Comparison of ENCODE assay signal across 8 cellular contexts in genomic region chr1:223811634-223812101, GRCh38. TPM values are rescaled to one million over a fixed set of nuclear protein-coding genes. Genes with fewer than 3 reads are reported as not detected.
DNase-seq lines count a peak whose midpoint lies in the region; ATAC-seq and TF ChIP-seq lines count a peak whose summit lies in the region.

No MANE protein-coding gene starts in this region.

- no peak overlapping the region for H2BK5ac ChIP-seq in H9 (ENCODE audit: insufficient read length, low read length)

- no peak overlapping the region for H3K9ac ChIP-seq in H9 (ENCODE audit: extremely low read depth, insufficient read length, low read length)

- H3K27ac ChIP-seq in CD4-positive, alpha-beta T cell (ENCODE audit: low read depth, low read length) = no peak overlapping the region
- no peak overlapping the region for H3K27ac ChIP-seq in H9 (ENCODE audit: insufficient read length, low read depth, low read length)

- peak overlapping the region; percentile 35 for H3K27ac Mint-ChIP-seq in CD4-positive, alpha-beta T cell
- H3K27ac Mint-ChIP-seq in H9 = no peak overlapping the region; a peak in 1 of 7 replicates

- no peaks in the 10 kb centered on the region for H3K79me1 ChIP-seq in H9 (ENCODE audit: insufficient read depth, low read depth, low read length, poor library complexity, severe bottlenecking)

- H2BK120ac ChIP-seq in H9 (ENCODE audit: low read depth, low read length, poor library complexity, severe bottlenecking) = no peak overlapping the region

- H2BK20ac ChIP-seq in H9 (ENCODE audit: low read depth, low read length, poor library complexity, severe bottlenecking) = no peak overlapping the region

- peaks cover 2% of the 10 kb centered on the region; the same call in 1 of the 2 replicates for H3K79me2 ChIP-seq in H9 (ENCODE audit: insufficient read depth, low read length)

- H3K27me3 ChIP-seq in CD4-positive, alpha-beta T cell (ENCODE audit: control insufficient read depth, insufficient read depth, low read length) = no peaks in the 10 kb centered on the region
- no peaks in the 10 kb centered on the region for H3K27me3 ChIP-seq in H9 (ENCODE audit: insufficient read depth, low read length)

- intact Hi-C loops in CD4-positive, alpha-beta T cell (cut with DNase I, micrococcal nuclease) = loop anchor here (1.0 to 10.0 kb wide), 6 partner anchors 33 to 523 kb away; partner anchors contain the start of genes NVL (in 1 of the 2) and TP53BP2 (in 1 of the 2)

- no peak overlapping the region for H2BK15ac ChIP-seq in H9 (ENCODE audit: low read depth, low read length)

- H3K4me2 ChIP-seq in H9 (ENCODE audit: insufficient read depth, insufficient read length, low read length) = no peak overlapping the region

- no peaks in the 10 kb centered on the region for H3K23me2 ChIP-seq in H9 (ENCODE audit: insufficient read length, low read depth, low read length, poor library complexity, severe bottlenecking)

- in situ Hi-C loops in SK-MEL-5 (cut with HindIII; ENCODE audit: low pct_unique_long_range_greater_than_20kb, low sequenced_read_pairs) = no loop called here

- peak; percentile 71 for ATAC-seq in CD4-positive, alpha-beta T cell (ENCODE audit: poor library complexity)
- ATAC-seq in GM19455 (IDR thresholded peaks at IDR 0.05; ENCODE audit: unreplicated experiment) (no peak), GM21367 (IDR thresholded peaks at IDR 0.05; ENCODE audit: unreplicated experiment) (no peak)

- H3K4me3 Mint-ChIP-seq in CD4-positive, alpha-beta T cell = no peak overlapping the region
- no peak overlapping the region for H3K4me3 Mint-ChIP-seq in H9

- H3K18ac ChIP-seq in H9 (ENCODE audit: insufficient read length, low read depth, low read length) = no peak overlapping the region

- H3K14ac ChIP-seq in H9 (ENCODE audit: insufficient read depth, low read length) = no peak overlapping the region

- H3K4me1 ChIP-seq in H9 (ENCODE audit: insufficient read depth, low read length) = no peaks in the 10 kb centered on the region

- no peak overlapping the region for H3K23ac ChIP-seq in H9 (ENCODE audit: insufficient read length, low read depth, low read length)

- DNase-seq in CD4-positive, alpha-beta T cell = no peak
- DNase-seq in H9 (no peak), SK-MEL-5 (ENCODE audit: low read depth, low spot score) (peak; percentile 60), fibroblast of pulmonary artery (ENCODE audit: low read depth) (peak; percentile 72), renal cortical epithelial cell (ENCODE audit: low read depth) (peak; percentile 68)
- no peak for DNase-seq in activated CD4-positive, CD25-positive, alpha-beta regulatory T cell (lab: John Stamatoyannopoulos, UW)

- H3K9me3 ChIP-seq in CD4-positive, alpha-beta T cell (ENCODE audit: control insufficient read depth, low read length) = no peaks in the 10 kb centered on the region
- H3K9me3 ChIP-seq in H9 (ENCODE audit: control insufficient read depth, low read depth, low read length) = no peaks in the 10 kb centered on the region

- no peaks in the 10 kb centered on the region for H3K27me3 Mint-ChIP-seq in CD4-positive, alpha-beta T cell
- H3K27me3 Mint-ChIP-seq in H9 (ENCODE audit: low read depth) = no peaks in the 10 kb centered on the region

- POLR2A ChIA-PET in CD4-positive, alpha-beta T cell (lab: Charles Lee) = interaction anchor here (0.6 to 3.2 kb wide), 9 partner anchors 10 to 239 kb away, joined by 3 to 30 read pairs (median 4); partner anchors contain the start of gene TP53BP2

- no peak overlapping the region for H4K5ac ChIP-seq in H9 (ENCODE audit: insufficient read length, low read depth, low read length)

- H3K9me3 Mint-ChIP-seq in CD4-positive, alpha-beta T cell = no peaks in the 10 kb centered on the region
- peaks cover 3 to 9% of the 10 kb centered on the region in 2 experiments; a peak in 4 of 5 replicates for H3K9me3 Mint-ChIP-seq in H9

- CTCF ChIA-PET in CD4-positive, alpha-beta T cell (lab: Charles Lee) = interaction anchor here (0.6 to 2.8 kb wide), 12 partner anchors 8 to 540 kb away, joined by 3 to 38 read pairs (median 4); partner anchors contain the start of gene TP53BP2

- no peaks in the 10 kb centered on the region for H4K20me1 ChIP-seq in H9 (ENCODE audit: control insufficient read depth, insufficient read depth, insufficient read length)

- no peak overlapping the region for H4K8ac ChIP-seq in H9 (replicated peaks; ENCODE audit: insufficient read length, low read depth, low read length)

- no peak overlapping the region for H2AFZ ChIP-seq in H9 (ENCODE audit: low read length)

- no peak overlapping the region for H2BK12ac ChIP-seq in H9 (ENCODE audit: insufficient read length, low read depth, low read length)

- no CpG with 5 or more reads among the region's 3 CpGs for WGBS in H9 (ENCODE audit: extremely low coverage, insufficient read length, low lambda C conversion rate)

- H3K4me3 ChIP-seq in fibroblast of pulmonary artery (replicated peaks; ENCODE audit: low read depth, low read length) = no peak overlapping the region

- peak; percentile 73 for TF ChIP-seq CTCF in CD4-positive, alpha-beta T cell (IDR thresholded peaks at IDR 0.05)
- peak; percentile 56 for TF ChIP-seq CTCF in H9 (conservative IDR thresholded peaks at IDR 0.05)
- TF ChIP-seq CTCF in fibroblast of pulmonary artery (IDR thresholded peaks at IDR 0.05; ENCODE audit: low read length, missing control alignments) = peak; percentile 48

- no peak overlapping the region for H3K4ac ChIP-seq in H9 (ENCODE audit: low read depth, low read length)

- peaks cover 74% of the 10 kb centered on the region for H3K36me3 Mint-ChIP-seq in CD4-positive, alpha-beta T cell (ENCODE audit: low read depth)
- peaks cover 52 to 62% (median 61%) of the 10 kb centered on the region in 3 experiments for H3K36me3 Mint-ChIP-seq in H9 (ENCODE audit: insufficient read depth in 1 of 3, low read depth in 3 of 3)

- no peak overlapping the region for H3K56ac ChIP-seq in H9 (ENCODE audit: insufficient read length, low read depth, low read length)

- H3K4me1 Mint-ChIP-seq in CD4-positive, alpha-beta T cell (ENCODE audit: low read depth) = peaks cover 38% of the 10 kb centered on the region
- no peaks in the 10 kb centered on the region for H3K4me1 Mint-ChIP-seq in H9

- H4K91ac ChIP-seq in H9 (ENCODE audit: insufficient read length, low read depth, low read length) = no peak overlapping the region

- no peak overlapping the region for H3T11ph ChIP-seq in H9 (ENCODE audit: low read length)

- H2AK5ac ChIP-seq in H9 (ENCODE audit: insufficient read length, low read length) = no peak overlapping the region

RNA-seq across cellular contexts. Expression of gene TP53BP2, which starts 34.1 kb away (rescaled TPM):
- total RNA-seq in CD4-positive, alpha-beta T cell = 100 to 1,000 TPM; 104 to 119 TPM
- total RNA-seq in H9 (2021) = 46.2 and 49.7 TPM in 2 replicates
- 22.8 and 25.3 TPM in 2 replicates for total RNA-seq in SK-MEL-5 (2014; rRNA removed; shearing (Covaris generic))
- polyA plus RNA-seq in SK-MEL-5 (2015; cell fraction: cytosol; rRNA removed) = 16.8 and 27.1 TPM in 2 replicates
- polyA plus RNA-seq in SK-MEL-5 (2015; cell fraction: nucleus; rRNA removed) = 24.3 and 25.6 TPM in 2 replicates
- total RNA-seq in renal cortical epithelial cell = 118 and 148 TPM in 2 replicates

Comparison
In these comparisons a context has a peak if more than half of its experiments do, and no peak if none do; other contexts are left out.
1. DNase-seq: peak in SK-MEL-5 (single experiment), fibroblast of pulmonary artery (single experiment) and renal cortical epithelial cell (single experiment); none in CD4-positive, alpha-beta T cell (0 of 10), H9 (single experiment) and activated CD4-positive, CD25-positive, alpha-beta regulatory T cell (0 of 4).
2. Peak in every context shown above with its lines, with median percentiles within 50 percentile points of each other: CTCF ChIP-seq.